In the genomic region with DNA sequence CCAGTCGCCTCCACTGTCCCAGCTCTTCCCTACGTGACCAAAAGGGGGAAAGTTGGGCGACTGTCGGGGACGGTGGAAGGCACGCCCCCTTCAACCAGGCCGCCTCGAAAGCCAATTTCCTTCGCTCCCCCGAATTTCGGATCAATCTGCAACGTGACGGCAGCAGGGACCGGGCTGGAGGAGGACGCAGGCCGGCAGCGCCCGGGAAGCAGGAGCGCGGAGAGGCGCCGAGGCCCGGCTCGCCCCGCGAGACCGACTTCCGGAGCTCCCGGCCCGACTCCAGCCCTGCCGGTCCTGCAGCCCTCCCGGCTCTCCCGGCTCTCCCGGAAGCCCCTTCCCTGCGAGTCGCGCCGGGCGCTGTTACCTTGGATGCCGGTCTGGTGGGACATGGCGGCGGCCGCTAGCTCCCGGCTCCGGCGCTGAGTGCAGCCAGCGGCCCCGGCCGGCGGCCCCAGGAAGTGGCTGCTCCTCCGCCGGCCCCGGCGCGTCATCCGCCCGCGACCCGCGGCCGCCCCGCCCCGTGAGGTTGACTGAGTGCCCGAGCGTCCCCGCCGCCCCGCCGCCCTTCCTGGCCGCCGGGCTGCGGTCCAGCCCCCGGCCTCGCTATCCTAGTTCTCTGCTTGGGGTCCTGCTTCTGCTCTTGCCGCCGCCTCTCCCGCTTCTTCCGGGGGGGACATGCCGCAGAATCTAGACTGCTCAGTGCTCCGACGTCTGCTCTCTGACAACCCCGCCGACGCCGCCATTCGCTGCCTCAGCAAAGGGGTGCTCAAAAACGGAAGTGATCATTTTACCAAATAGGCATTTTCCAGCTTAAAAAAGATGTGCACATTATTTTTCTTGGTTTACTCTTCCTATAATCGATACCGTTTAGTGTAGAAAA, we compare ENCODE assay signal across 8 cellular contexts. TPM values are rescaled to one million over a fixed set of nuclear protein-coding genes. Genes with fewer than 3 reads are reported as not detected.
DNase-seq lines count a peak whose midpoint lies in the region; ATAC-seq and TF ChIP-seq lines count a peak whose summit lies in the region.

A gene (minus strand): TSS at position 461 of the 880 bp plus-strand sequence. CDS start 72 bp downstream, at position 389.

- H3K36me3 Mint-ChIP-seq in T-cell = peaks cover 5% of the 10 kb centered on the region
- H3K36me3 Mint-ChIP-seq in progenitor cell of endocrine pancreas (ENCODE audit: insufficient read depth) = peaks cover 7% of the 10 kb centered on the region

- TF ChIP-seq CTCF in GM12873 (IDR thresholded peaks at IDR 0.05; ENCODE audit: insufficient read depth, low read depth, low read length, missing control alignments) = peak; percentile 22
- TF ChIP-seq CTCF in NB4 (IDR thresholded peaks at IDR 0.05; ENCODE audit: low read depth, low read length) = no peak
- TF ChIP-seq CTCF in heart left ventricle (IDR thresholded peaks at IDR 0.05) = peak in 7 of 12 donors; percentile 15 to 43 (median 35)
- TF ChIP-seq CTCF in progenitor cell of endocrine pancreas (IDR thresholded peaks at IDR 0.05; ENCODE audit: unreplicated experiment) = peak; percentile 44
- peak; percentile 36 for TF ChIP-seq CTCF in upper lobe of right lung (IDR thresholded peaks at IDR 0.05)

- peak within 1 kb of the TSS; percentile 100 for H3K27ac Mint-ChIP-seq in T-cell
- peak within 1 kb of the TSS; percentile 100 for H3K27ac Mint-ChIP-seq in progenitor cell of endocrine pancreas

- peak; percentile 92 for DNase-seq in NB4 (ENCODE audit: low read depth)
- DNase-seq in T-cell = peak; percentile 62 to 89 (median 78)
- DNase-seq in heart left ventricle = peak; percentile 90 to 95 (median 92)
- peak; percentile 84 for DNase-seq in progenitor cell of endocrine pancreas (ENCODE audit: low spot score, unreplicated experiment)
- peak; percentile 95 for DNase-seq in upper lobe of right lung

- WGBS in adipose tissue, 3 donors = 0 to 1% (median 0%) methylated on average over 69 to 89 of the region's 89 CpGs
- WGBS in heart left ventricle, 4 donors = 1% methylated on average over 24 to 89 of the region's 89 CpGs

- no peaks in the 10 kb centered on the region for H3K9me3 ChIP-seq in heart left ventricle
- H3K9me3 ChIP-seq in upper lobe of right lung = no peaks in the 10 kb centered on the region

- no peaks in the 10 kb centered on the region for H3K9me3 Mint-ChIP-seq in T-cell
- H3K9me3 Mint-ChIP-seq in progenitor cell of endocrine pancreas (ENCODE audit: low read depth) = no peaks in the 10 kb centered on the region

- POLR2A ChIA-PET in T-cell (lab: Charles Lee) = interaction anchor here (0.9 to 2.7 kb wide), 7 partner anchors 11 to 50 kb away, joined by 3 to 17 read pairs (median 6); a partner anchor contains a TSS

- ATAC-seq in HG02588 (IDR thresholded peaks at IDR 0.05; ENCODE audit: unreplicated experiment) = peak; percentile 96
- peak; percentile 91 to 93 (median 92) for ATAC-seq in T-cell (replicated peaks in 1 of 4)
- ATAC-seq in heart left ventricle = peak; percentile 87 to 100 (median 99)
- ATAC-seq in upper lobe of right lung = peak; percentile 100

- peaks cover 36 to 58% (median 44%) of the 10 kb centered on the region in 3 donors for H3K4me1 Mint-ChIP-seq in T-cell
- H3K4me1 Mint-ChIP-seq in progenitor cell of endocrine pancreas (ENCODE audit: low read depth) = peaks cover 14% of the 10 kb centered on the region

- intact Hi-C loops in heart left ventricle (cut with DNase I) = loop anchor here in 8 of 10 donors (1.0 to 10.0 kb wide), 9 partner anchors 29 to 79 kb away; a partner anchor contains a TSS
- intact Hi-C loops in upper lobe of right lung (cut with DNase I) = no loop called here

- no peaks in the 10 kb centered on the region for H3K27me3 Mint-ChIP-seq in T-cell
- H3K27me3 Mint-ChIP-seq in progenitor cell of endocrine pancreas = peaks cover 4% of the 10 kb centered on the region

- no peaks in the 10 kb centered on the region for H3K27me3 ChIP-seq in heart left ventricle
- H3K27me3 ChIP-seq in upper lobe of right lung = no peaks in the 10 kb centered on the region

- H3K36me3 ChIP-seq in heart left ventricle (peaks cover 0 to 31% (median 23%) of the 10 kb centered on the region in 9 donors), upper lobe of right lung (peaks cover 19% of the 10 kb centered on the region)

- H3K4me3 ChIP-seq in NB4 (ENCODE audit: low read depth, low read length) (peak within 1 kb of the TSS; percentile 97), heart left ventricle (peak within 1 kb of the TSS; percentile 63 to 99 (median 88)), upper lobe of right lung (peak within 1 kb of the TSS; percentile 85)

- CTCF ChIA-PET in T-cell (lab: Charles Lee) = interaction anchor here in 1 of 2 donors (0.7 to 4.9 kb wide), 7 partner anchors 26 to 77 kb away, joined by 3 to 30 read pairs (median 4); a partner anchor contains a TSS

- peaks cover 0 to 38% (median 23%) of the 10 kb centered on the region in 12 donors for H3K4me1 ChIP-seq in heart left ventricle
- peaks cover 25% of the 10 kb centered on the region for H3K4me1 ChIP-seq in upper lobe of right lung

- peak within 1 kb of the TSS; percentile 93 to 100 (median 100) for H3K4me3 Mint-ChIP-seq in T-cell
- H3K4me3 Mint-ChIP-seq in progenitor cell of endocrine pancreas (ENCODE audit: low read depth) = peak within 1 kb of the TSS; percentile 100

- peak; percentile 89 for TF ChIP-seq POLR2A in NB4 (IDR thresholded peaks at IDR 0.05; ENCODE audit: extremely low read depth, insufficient read length)
- TF ChIP-seq POLR2A in heart left ventricle (IDR thresholded peaks at IDR 0.05) = peak in 1 of 2 donors; percentile 75

- H3K27ac ChIP-seq in adipose tissue (ENCODE audit: low read depth, low read length) (peak within 1 kb of the TSS; percentile 95), heart left ventricle (peak within 1 kb of the TSS; percentile 87 to 98 (median 95)), upper lobe of right lung (peak within 1 kb of the TSS; percentile 97)

RNA-seq across cellular contexts. Expression of the gene that starts here (rescaled TPM):
- total RNA-seq in T-cell = 10 to 100 TPM; 23.4 to 53.3 (median 29.4) TPM
- 10 to 100 TPM; 24.1 to 64.3 (median 36.2) TPM for polyA plus RNA-seq in adipose tissue
- 10 to 100 TPM in 7 of 9 donors, 1 to 10 TPM in 2; 9.3 to 34.6 (median 10.7) TPM for total RNA-seq in heart left ventricle
- polyA plus RNA-seq in heart left ventricle = 10 to 100 TPM in 1 of 2 donors, 1 to 10 TPM in 1; 8.3 to 12.3 TPM
- 58.4 and 61.4 TPM in 2 replicates for total RNA-seq in progenitor cell of endocrine pancreas
- total RNA-seq in upper lobe of right lung = 52.1 TPM

Comparison
In these comparisons a context has a peak if more than half of its experiments do, and no peak if none do; other contexts are left out.
1. Peak in every context shown above with its lines: DNase-seq, ATAC-seq, H3K4me3 ChIP-seq and H3K27ac ChIP-seq.